ENCODE assay signal across 19 cellular contexts in the genomic region with DNA sequence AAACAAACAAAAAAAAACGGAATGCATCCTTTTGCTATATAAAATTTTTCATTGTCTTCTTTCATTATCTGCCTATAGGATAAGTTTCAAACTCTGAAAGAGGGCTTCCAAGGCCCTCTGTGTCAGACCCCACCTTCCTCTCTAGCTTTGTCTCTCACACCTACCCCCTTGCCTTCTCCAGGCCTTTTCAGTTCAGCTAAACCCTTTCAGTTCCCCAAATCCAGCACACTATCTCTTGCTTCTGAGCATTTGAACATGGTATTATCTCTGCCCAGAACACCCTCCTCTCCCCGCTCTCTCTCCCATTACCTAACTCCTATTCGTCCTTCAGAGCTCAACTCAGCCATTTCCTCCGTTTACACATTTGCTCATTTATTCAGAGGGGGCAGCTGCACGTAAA.
"Had no signal": no experiment of that assay in that cellular context is flagged by ENCODE, and none has a peak within 500 bp of the region (broad histone marks: within the 10 kb centered on the region; RNA-seq: fewer than 3 reads in every experiment).

No MANE protein-coding gene starts in this region.

- ATAC-seq: activated T-cell treated with anti-CD3 and anti-CD28 coated beads, Interleukin-2, amount 50 U/mL, for 4 hours; left lung; natural killer cell treated with Interleukin-12 subunit alpha and Interleukin-12 subunit beta and Interleukin-15 and Interleukin-18, amount 100 ng/mL, for 72 hours; right lobe of liver had no signal

- H3K27ac Mint-ChIP-seq: activated naive CD4-positive, alpha-beta T cell treated with anti-CD3 and anti-CD28 coated beads for 36 hours; mesothelial cell of epicardium; natural killer cell treated with Interleukin-12 subunit alpha and Interleukin-12 subunit beta and Interleukin-15 and Interleukin-18, amount 100 ng/mL, for 72 hours; type B pancreatic cell had no signal

- H3K4me3 Mint-ChIP-seq: activated naive CD4-positive, alpha-beta T cell treated with anti-CD3 and anti-CD28 coated beads for 36 hours; activated T-cell treated with anti-CD3 and anti-CD28 coated beads, Interleukin-2, amount 50 U/mL, for 4 hours; mesothelial cell of epicardium; natural killer cell treated with Interleukin-12 subunit alpha and Interleukin-12 subunit beta and Interleukin-15 and Interleukin-18, amount 100 ng/mL, for 72 hours; type B pancreatic cell had no signal

- DNase-seq: activated CD4-positive, alpha-beta T cell treated with anti-CD3 and anti-CD28 coated beads, Interleukin-2, amount 50 U/mL, for 1 hour; activated CD4-positive, CD25-positive, alpha-beta regulatory T cell treated with anti-CD3 and anti-CD28 coated beads, Interleukin-2, amount 50 U/mL, for 72 hours; activated CD8-positive, alpha-beta memory T cell treated with anti-CD3 and anti-CD28 coated beads, Interleukin-2, amount 50 U/mL, for 4 hours; activated naive CD4-positive, alpha-beta T cell treated with anti-CD3 and anti-CD28 coated beads for 36 hours; activated T-cell treated with anti-CD3 and anti-CD28 coated beads, Interleukin-2, amount 50 U/mL, for 4 hours; anterior cingulate cortex; brain microvascular endothelial cell; central memory CD4-positive, alpha-beta T cell; colonic mucosa; head of caudate nucleus; left lung; right lobe of liver; small intestine; stimulated activated CD4-positive, alpha-beta T cell treated with anti-CD3 and anti-CD28 coated beads, Interleukin-15, amount 100 ng/mL, for 24 hours; stimulated activated CD4-positive, alpha-beta T cell treated with anti-CD3 and anti-CD28 coated beads, Interleukin-2, amount 100 ng/mL, for 48 hours; testis had no signal

- H3K9me3 Mint-ChIP-seq: activated naive CD4-positive, alpha-beta T cell treated with anti-CD3 and anti-CD28 coated beads for 36 hours; activated T-cell treated with anti-CD3 and anti-CD28 coated beads, Interleukin-2, amount 50 U/mL, for 4 hours; mesothelial cell of epicardium; natural killer cell treated with Interleukin-12 subunit alpha and Interleukin-12 subunit beta and Interleukin-15 and Interleukin-18, amount 100 ng/mL, for 72 hours; type B pancreatic cell had no signal

- H3K36me3 Mint-ChIP-seq: mesothelial cell of epicardium; natural killer cell treated with Interleukin-12 subunit alpha and Interleukin-12 subunit beta and Interleukin-15 and Interleukin-18, amount 100 ng/mL, for 72 hours; type B pancreatic cell had no signal

- H3K4me1 Mint-ChIP-seq: mesothelial cell of epicardium had no signal
